ENCODE assay signal across 15 cellular contexts in the genomic region with DNA sequence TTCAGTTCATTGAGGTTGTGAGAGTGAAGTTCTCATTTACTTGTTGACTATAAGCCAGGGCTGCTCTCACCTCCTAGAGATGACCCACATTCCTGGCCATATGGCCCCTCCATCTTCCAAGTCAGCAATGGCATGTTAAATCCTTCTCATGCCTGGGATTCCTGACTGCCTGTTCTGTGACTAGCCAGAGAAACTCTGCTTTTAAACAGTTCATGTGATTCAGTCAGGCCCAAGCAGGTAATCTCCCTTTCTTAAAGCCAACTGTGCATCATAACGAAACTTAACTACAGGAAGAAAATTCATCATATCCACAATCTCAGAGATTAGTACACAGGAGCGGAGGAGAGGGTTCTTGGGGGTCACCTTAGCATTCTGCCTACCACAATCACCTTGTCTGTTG. TPM values are rescaled to one million over a fixed set of nuclear protein-coding genes. Genes with fewer than 3 reads are reported as not detected.
DNase-seq lines count a peak whose midpoint lies in the region; ATAC-seq and TF ChIP-seq lines count a peak whose summit lies in the region.
"Had no signal": no experiment of that assay in that cellular context is flagged by ENCODE, and none has a peak within 500 bp of the region (broad histone marks: within the 10 kb centered on the region; RNA-seq: fewer than 3 reads in every experiment).

No MANE protein-coding gene starts in this region.

- no peak overlapping the region for H2AK9ac ChIP-seq in IMR-90 (replicated peaks; ENCODE audit: low read depth, low read length, poor library complexity)

- H3K23ac ChIP-seq in IMR-90 (ENCODE audit: low read depth, low read length), result no peak overlapping the region

- dilution Hi-C loops in IMR-90 (cut with HindIII; ENCODE audit: low sequenced_read_pairs, unreplicated experiment), result no loop called here

- H4K8ac ChIP-seq in IMR-90 (ENCODE audit: low read depth in 2 of 2, low read length in 2 of 2), result no peak overlapping the region

- H3K36me3 ChIP-seq in IMR-90 (ENCODE audit: control insufficient read depth, insufficient read depth, low read length) (peaks cover 5% of the 10 kb centered on the region; the same call in 1 of the 2 replicates), esophagus muscularis mucosa (no peaks in the 10 kb centered on the region)
- H3K36me3 ChIP-seq: gastrocnemius medialis, stomach had no signal

- H3K9ac ChIP-seq in IMR-90 (ENCODE audit: low read depth, low read length), result no peak overlapping the region

- H2AK5ac ChIP-seq in IMR-90 (ENCODE audit: low read depth, low read length), result no peak overlapping the region

- no peak for DNase-seq in CD4-positive, alpha-beta T cell
- no peak for DNase-seq in IMR-90
- DNase-seq in esophagus muscularis mucosa (ENCODE audit: extremely low spot score), result peak; percentile 77
- DNase-seq in GM19240 (ENCODE audit: insufficient read length, low spot score), result no peak
- DNase-seq in activated CD4-positive, CD25-positive, alpha-beta regulatory T cell (lab: John Stamatoyannopoulos, UW), result no peak
- DNase-seq in NCI-H510A treated with DMSO at 0.1 percent for 48 hours (lab: John Stamatoyannopoulos, UW), result no peak
- DNase-seq: AML-193; gastrocnemius medialis; MV-4-11; NCI-H226; PC-3; stimulated activated CD4-positive, alpha-beta T cell treated with anti-CD3 and anti-CD28 coated beads, Interleukin-4, amount 100 ng/mL, for 24 hours; stomach had no signal

- H3K9me3 ChIP-seq in CD4-positive, alpha-beta T cell (ENCODE audit: control insufficient read depth, low read length), result no peaks in the 10 kb centered on the region
- H3K9me3 ChIP-seq in IMR-90 (ENCODE audit: control insufficient read depth, insufficient read depth, low read length), result peaks cover 2% of the 10 kb centered on the region; the same call in 1 of the 2 replicates
- peaks cover 0 to under 1% (median 0%) of the 10 kb centered on the region in 4 donors for H3K9me3 ChIP-seq in esophagus muscularis mucosa
- H3K9me3 ChIP-seq: gastrocnemius medialis had no signal

- H4K20me1 ChIP-seq in IMR-90 (ENCODE audit: insufficient read depth, low read length), result no peaks in the 10 kb centered on the region

- WGBS in IMR-90 (ENCODE audit: extremely low coverage in 2 of 2, insufficient read length in 1 of 2), 2 experiments, result no CpG with 5 or more reads among the region's 2 CpGs
- WGBS in esophagus muscularis mucosa, result 100% methylated on average over 2 of the region's 2 CpGs

- H3K36me3 Mint-ChIP-seq in CD4-positive, alpha-beta T cell (ENCODE audit: low read depth), result peaks cover 12% of the 10 kb centered on the region

- no peak overlapping the region for H3K4me2 ChIP-seq in IMR-90 (ENCODE audit: low read depth, low read length)

- no peaks in the 10 kb centered on the region for H3K9me3 Mint-ChIP-seq in CD4-positive, alpha-beta T cell

- ATAC-seq in CD4-positive, alpha-beta T cell (ENCODE audit: poor library complexity), result no peak
- peak; percentile 24 for ATAC-seq in GM19043 (IDR thresholded peaks at IDR 0.05; ENCODE audit: low read depth, unreplicated experiment)
- peak; percentile 37 for ATAC-seq in IMR-90 (ENCODE audit: low read depth)
- no peak for ATAC-seq in GM18907 (IDR thresholded peaks at IDR 0.05; ENCODE audit: unreplicated experiment)
- ATAC-seq: gastrocnemius medialis, PC-3 had no signal

- peaks cover 82% of the 10 kb centered on the region for H3K4me1 Mint-ChIP-seq in CD4-positive, alpha-beta T cell (ENCODE audit: low read depth)

- no peak overlapping the region for H2BK120ac ChIP-seq in IMR-90 (ENCODE audit: low read depth, low read length)

- H2AFZ ChIP-seq in IMR-90 (replicated peaks; ENCODE audit: low read length, poor library complexity), result no peak overlapping the region

- no peak overlapping the region for H2BK20ac ChIP-seq in IMR-90 (ENCODE audit: low read depth, low read length)

- H2BK15ac ChIP-seq in IMR-90 (ENCODE audit: low read depth, low read length), result no peak overlapping the region

- no peak overlapping the region for H3K56ac ChIP-seq in IMR-90 (ENCODE audit: extremely low read depth, insufficient read depth, low read length)

- peak overlapping the region; percentile 90 for H3K27ac Mint-ChIP-seq in CD4-positive, alpha-beta T cell

- H3K27me3 ChIP-seq in CD4-positive, alpha-beta T cell (ENCODE audit: control insufficient read depth, insufficient read depth, low read length), result no peaks in the 10 kb centered on the region
- no peaks in the 10 kb centered on the region for H3K27me3 ChIP-seq in IMR-90 (ENCODE audit: control insufficient read depth, insufficient read depth, low read length)
- no peaks in the 10 kb centered on the region for H3K27me3 ChIP-seq in esophagus muscularis mucosa
- H3K27me3 ChIP-seq: gastrocnemius medialis, stomach had no signal

- POLR2A ChIA-PET in CD4-positive, alpha-beta T cell (lab: Charles Lee), result interaction anchor here (2.6 to 6.5 kb wide), 2 partner anchors 10 to 51 kb away, joined by 13 to 37 read pairs; a partner anchor contains a TSS
- POLR2A ChIA-PET in IMR-90 (lab: Charles Lee; ENCODE audit: unreplicated experiment), result no interaction called here

- no peak for TF ChIP-seq EP300 in esophagus muscularis mucosa (IDR thresholded peaks at IDR 0.05)

- no TSS peak for BruUV-seq in IMR-90 (replicated peaks; lab: Mats Ljungman, UMichigan)

- no peak overlapping the region for H4K5ac ChIP-seq in IMR-90 (ENCODE audit: low read depth, low read length)

- H4K91ac ChIP-seq in IMR-90 (ENCODE audit: insufficient read depth, low read depth, low read length), result no peak overlapping the region

- H3K4me3 Mint-ChIP-seq in CD4-positive, alpha-beta T cell, result peak overlapping the region; percentile 62

- H3K4ac ChIP-seq in IMR-90 (ENCODE audit: low read depth, low read length), result no peak overlapping the region

- H3K27me3 Mint-ChIP-seq in CD4-positive, alpha-beta T cell, result no peaks in the 10 kb centered on the region

- H3K27ac ChIP-seq in CD4-positive, alpha-beta T cell (ENCODE audit: low read depth, low read length), result no peak overlapping the region
- no peak overlapping the region for H3K27ac ChIP-seq in IMR-90 (ENCODE audit: insufficient read depth, low read length)
- no peak overlapping the region for H3K27ac ChIP-seq in esophagus muscularis mucosa (replicated peaks in 1 of 4)
- H3K27ac ChIP-seq: gastrocnemius medialis, stomach had no signal

- H2BK5ac ChIP-seq in IMR-90 (ENCODE audit: low read depth, low read length, poor library complexity, severe bottlenecking), result no peak overlapping the region

- H3K4me1 ChIP-seq in IMR-90 (ENCODE audit: control insufficient read depth, insufficient read depth, low read length) (peaks cover 3% of the 10 kb centered on the region; the same call in 1 of the 2 replicates), esophagus muscularis mucosa (no peaks in the 10 kb centered on the region)
- H3K4me1 ChIP-seq: gastrocnemius medialis, stomach had no signal

- intact Hi-C loops in CD4-positive, alpha-beta T cell (cut with DNase I, micrococcal nuclease), result no loop called here
- intact Hi-C loops in IMR-90 (cut with micrococcal nuclease), result no loop called here
- intact Hi-C loops in esophagus muscularis mucosa (cut with DNase I), result no loop called here

- H3K18ac ChIP-seq in IMR-90 (ENCODE audit: low read depth, low read length), result no peak overlapping the region

- H3K9me1 ChIP-seq in IMR-90 (ENCODE audit: insufficient read depth, low read length), result no peaks in the 10 kb centered on the region

- in situ Hi-C loops in IMR-90 (cut with MboI; ENCODE audit: low sequenced_read_pairs), result no loop called here

- no peak overlapping the region for H3K14ac ChIP-seq in IMR-90 (replicated peaks; ENCODE audit: low read depth, low read length)

- peaks cover 0 to 3% of the 10 kb centered on the region in 2 experiments; a peak in 1 of 4 replicates for H3K79me1 ChIP-seq in IMR-90 (ENCODE audit: low read depth in 1 of 2, low read length in 2 of 2)

- TF ChIP-seq POLR2A in IMR-90 (IDR thresholded peaks at IDR 0.05; ENCODE audit: low read depth, low read length) (no peak), esophagus muscularis mucosa (IDR thresholded peaks at IDR 0.05; ENCODE audit: low read depth) (no peak)

- TF ChIP-seq RAD21 in IMR-90 (IDR thresholded peaks at IDR 0.05; ENCODE audit: low read length), result no peak

- no peak for TF ChIP-seq CTCF in CD4-positive, alpha-beta T cell (IDR thresholded peaks at IDR 0.05)
- TF ChIP-seq CTCF in IMR-90 (conservative IDR thresholded peaks at IDR 0.05; ENCODE audit: low read depth, low read length), result no peak
- TF ChIP-seq CTCF in esophagus muscularis mucosa (IDR thresholded peaks at IDR 0.05), result no peak

- CTCF ChIA-PET in CD4-positive, alpha-beta T cell (lab: Charles Lee), result no interaction called here
- CTCF ChIA-PET in IMR-90 (lab: Yijun Ruan, JAX), result no interaction called here

- H3K4me3 ChIP-seq in IMR-90 (ENCODE audit: insufficient read depth, low read depth, low read length), result no peak overlapping the region
- H3K4me3 ChIP-seq in esophagus muscularis mucosa, result no peak overlapping the region
- H3K4me3 ChIP-seq: gastrocnemius medialis, stomach had no signal

TF ChIP-seq in IMR-90, 13 proteins besides CTCF, POLR2A, EP300 and RAD21:
- TF ChIP-seq, protein P1, sequence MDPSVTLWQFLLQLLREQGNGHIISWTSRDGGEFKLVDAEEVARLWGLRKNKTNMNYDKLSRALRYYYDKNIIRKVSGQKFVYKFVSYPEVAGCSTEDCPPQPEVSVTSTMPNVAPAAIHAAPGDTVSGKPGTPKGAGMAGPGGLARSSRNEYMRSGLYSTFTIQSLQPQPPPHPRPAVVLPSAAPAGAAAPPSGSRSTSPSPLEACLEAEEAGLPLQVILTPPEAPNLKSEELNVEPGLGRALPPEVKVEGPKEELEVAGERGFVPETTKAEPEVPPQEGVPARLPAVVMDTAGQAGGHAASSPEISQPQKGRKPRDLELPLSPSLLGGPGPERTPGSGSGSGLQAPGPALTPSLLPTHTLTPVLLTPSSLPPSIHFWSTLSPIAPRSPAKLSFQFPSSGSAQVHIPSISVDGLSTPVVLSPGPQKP (IDR thresholded peaks at IDR 0.05; ENCODE audit: borderline replicate concordance, low read depth, low read length), result no peak
- TF ChIP-seq MXI1 (IDR thresholded peaks at IDR 0.05; ENCODE audit: borderline replicate concordance, low read depth, low read length), result no peak
- TF ChIP-seq CEBPB (IDR thresholded peaks at IDR 0.05; ENCODE audit: low read depth, low read length), result no peak
- no peak for TF ChIP-seq FOS (IDR thresholded peaks at IDR 0.05; ENCODE audit: low read depth, low read length)

RNA-seq across cellular contexts. Expression of a gene that starts 11.5 kb away (rescaled TPM):
- total RNA-seq in CD4-positive, alpha-beta T cell, result 10 to 100 TPM; 15.5 to 16.7 TPM
- total RNA-seq in IMR-90 (2012; rRNA removed) (19.0 and 24.2 TPM in 2 replicates), esophagus muscularis mucosa (1 to 10 TPM; 2.2 to 4.1 (median 2.8) TPM)
- polyA plus RNA-seq in IMR-90 (2012; rRNA removed), result 9.8 and 13.2 TPM in 2 replicates
- polyA plus RNA-seq in IMR-90 (2012; cell fraction: cytosol; rRNA removed), result 3.2 and 3.9 TPM in 2 replicates
- 2.3 and 20.0 TPM in 2 replicates for polyA plus RNA-seq in IMR-90 (2012; cell fraction: nucleus; rRNA removed; ENCODE audit: low replicate concordance)

Comparison
In these comparisons a context has a peak if more than half of its experiments do, and no peak if none do; other contexts are left out.
1. ATAC-seq: peak in GM19043 (single experiment) and IMR-90 (single experiment); none in CD4-positive, alpha-beta T cell (single experiment) and GM18907 (single experiment).